Comparison of ENCODE assay signal across 13 cellular contexts in genomic region chr10:78267070-78267469, GRCh38.
DNase-seq lines count a peak whose midpoint lies in the region; TF ChIP-seq lines count a peak whose summit lies in the region.
"Had no signal": no experiment of that assay in that cellular context is flagged by ENCODE, and none has a peak within 500 bp of the region (broad histone marks: within the 10 kb centered on the region; RNA-seq: fewer than 3 reads in every experiment).

No MANE protein-coding gene starts in this region.

- TF ChIP-seq EP300 in neural cell (conservative IDR thresholded peaks at IDR 0.05; ENCODE audit: poor library complexity, severe bottlenecking) = no peak

- no peaks in the 10 kb centered on the region for H3K36me3 Mint-ChIP-seq in progenitor cell of endocrine pancreas (ENCODE audit: insufficient read depth)
- H3K36me3 Mint-ChIP-seq: activated naive CD8-positive, alpha-beta T cell treated with anti-CD3 and anti-CD28 coated beads, Interleukin-2, amount 10 ng/mL, durations not matched to agents 7 days and 5 days had no signal

- no CpG with 5 or more reads among the region's 4 CpGs for WGBS in mesendoderm (ENCODE audit: extremely low coverage, insufficient coverage, low lambda C conversion rate)

- H3K79me1 ChIP-seq in mesendoderm (ENCODE audit: low read length) = no peaks in the 10 kb centered on the region

- H3K9me3 Mint-ChIP-seq in progenitor cell of endocrine pancreas (ENCODE audit: low read depth) = peaks cover 6% of the 10 kb centered on the region

- no peak overlapping the region for H4K5ac ChIP-seq in mesendoderm (ENCODE audit: low read length)

- TF ChIP-seq CTCF in AG10803 (conservative IDR thresholded peaks at IDR 0.05; ENCODE audit: low read length) (no peak), neural cell (IDR thresholded peaks at IDR 0.05; ENCODE audit: poor library complexity, severe bottlenecking) (no peak), progenitor cell of endocrine pancreas (IDR thresholded peaks at IDR 0.05; ENCODE audit: unreplicated experiment) (no peak), vagina (IDR thresholded peaks at IDR 0.05) (no peak)

- H3K9ac ChIP-seq in neural cell (ENCODE audit: low read length) (peak overlapping the region; percentile 10), mesendoderm (ENCODE audit: low read length) (no peak overlapping the region)

- intact Hi-C loops in vagina (cut with DNase I) = no loop called here

- H3K9me2 ChIP-seq in neural cell (ENCODE audit: insufficient read depth, low read length) = no peaks in the 10 kb centered on the region

- H3K4ac ChIP-seq in mesendoderm (ENCODE audit: low read depth, low read length) = no peak overlapping the region

- H2BK5ac ChIP-seq in mesendoderm (ENCODE audit: low read length) = no peak overlapping the region

- H3K18ac ChIP-seq in mesendoderm (ENCODE audit: low read length) = no peak overlapping the region

- peaks cover 2% of the 10 kb centered on the region for H3K27me3 Mint-ChIP-seq in progenitor cell of endocrine pancreas
- H3K27me3 Mint-ChIP-seq: activated naive CD8-positive, alpha-beta T cell treated with anti-CD3 and anti-CD28 coated beads, Interleukin-2, amount 10 ng/mL, durations not matched to agents 7 days and 5 days had no signal

- no peak for TF ChIP-seq POLR2A in vagina (IDR thresholded peaks at IDR 0.05)

- H2BK120ac ChIP-seq in mesendoderm (ENCODE audit: low read depth, low read length) = no peak overlapping the region

- H3K79me2 ChIP-seq in neural cell (replicated peaks; ENCODE audit: insufficient read depth, low read length) (no peaks in the 10 kb centered on the region), mesendoderm (ENCODE audit: control insufficient read depth, insufficient read depth, low read length) (no peaks in the 10 kb centered on the region)

- H3K4me1 Mint-ChIP-seq in progenitor cell of endocrine pancreas (ENCODE audit: low read depth) = peaks cover 17% of the 10 kb centered on the region
- H3K4me1 Mint-ChIP-seq: activated naive CD8-positive, alpha-beta T cell treated with anti-CD3 and anti-CD28 coated beads, Interleukin-2, amount 10 ng/mL, durations not matched to agents 7 days and 5 days had no signal

- H3K4me1 ChIP-seq in vagina = no peaks in the 10 kb centered on the region
- no peaks in the 10 kb centered on the region for H3K4me1 ChIP-seq in mesendoderm (ENCODE audit: control insufficient read depth, low read depth, low read length)

- H4K20me1 ChIP-seq in neural cell (ENCODE audit: insufficient read depth) = no peaks in the 10 kb centered on the region

- no peaks in the 10 kb centered on the region for H3K27me3 ChIP-seq in neural cell (ENCODE audit: insufficient read depth, low read depth, low read length)
- no peaks in the 10 kb centered on the region for H3K27me3 ChIP-seq in vagina
- no peaks in the 10 kb centered on the region for H3K27me3 ChIP-seq in mesendoderm (ENCODE audit: insufficient read depth, low read length, poor library complexity)
- H3K27me3 ChIP-seq: neutrophil, SJSA1 had no signal

- H3K9me3 ChIP-seq in neural cell (ENCODE audit: low read length) = no peaks in the 10 kb centered on the region
- no peaks in the 10 kb centered on the region for H3K9me3 ChIP-seq in vagina
- H3K9me3 ChIP-seq: neutrophil, SJSA1 had no signal

- no peak overlapping the region for H2AFZ ChIP-seq in neural cell (ENCODE audit: low read depth, low read length)

- in situ Hi-C loops in KBM-7 (cut with MboI; ENCODE audit: low pct_unique_long_range_greater_than_20kb, low sequenced_read_pairs) = no loop called here

- H3K36me3 ChIP-seq in neural cell (ENCODE audit: insufficient read depth, low read length) (no peaks in the 10 kb centered on the region), vagina (no peaks in the 10 kb centered on the region), mesendoderm (ENCODE audit: control insufficient read depth, insufficient read depth, low read length) (no peaks in the 10 kb centered on the region)
- H3K36me3 ChIP-seq: neutrophil, SJSA1 had no signal

- H3K4me3 ChIP-seq in AG10803 (ENCODE audit: low read length) (no peak overlapping the region), neural cell (ENCODE audit: low read length) (no peak overlapping the region), vagina (no peak overlapping the region), mesendoderm (ENCODE audit: low read length) (no peak overlapping the region)
- H3K4me3 ChIP-seq: SJSA1 had no signal

- H3K4me3 Mint-ChIP-seq in progenitor cell of endocrine pancreas (ENCODE audit: low read depth) = no peak overlapping the region
- H3K4me3 Mint-ChIP-seq: activated naive CD8-positive, alpha-beta T cell treated with anti-CD3 and anti-CD28 coated beads, Interleukin-2, amount 10 ng/mL, durations not matched to agents 7 days and 5 days had no signal

- no peaks in the 10 kb centered on the region for H3F3A ChIP-seq in neural cell (ENCODE audit: insufficient read depth, low read length, poor library complexity, severe bottlenecking)

- no peak overlapping the region for H3K23ac ChIP-seq in mesendoderm (ENCODE audit: low read length)

- H2BK15ac ChIP-seq in mesendoderm (replicated peaks; ENCODE audit: low read depth) = no peak overlapping the region

- H3K27ac Mint-ChIP-seq in progenitor cell of endocrine pancreas = no peak overlapping the region
- H3K27ac Mint-ChIP-seq: activated naive CD8-positive, alpha-beta T cell treated with anti-CD3 and anti-CD28 coated beads, Interleukin-2, amount 10 ng/mL, durations not matched to agents 7 days and 5 days had no signal

- no peak overlapping the region for H3K56ac ChIP-seq in mesendoderm (ENCODE audit: low read length)

- H3K4me2 ChIP-seq in neural cell (ENCODE audit: low read length) = no peak overlapping the region
- H3K4me2 ChIP-seq in mesendoderm (ENCODE audit: low read length) = no peak overlapping the region

- H4K8ac ChIP-seq in mesendoderm (ENCODE audit: low read depth, low read length) = no peak overlapping the region

- no peak for TF ChIP-seq RAD21 in neural cell (conservative IDR thresholded peaks at IDR 0.05)

- no peak overlapping the region for H2AK5ac ChIP-seq in mesendoderm (ENCODE audit: low read length)

- peak overlapping the region; percentile 47 for H3K27ac ChIP-seq in cingulate gyrus (ENCODE audit: low read depth, low read length)
- no peak overlapping the region for H3K27ac ChIP-seq in neural cell (ENCODE audit: low read length)
- H3K27ac ChIP-seq in vagina = no peak overlapping the region
- H3K27ac ChIP-seq in mesendoderm (ENCODE audit: low read depth, low read length) = no peak overlapping the region
- H3K27ac ChIP-seq: neutrophil, SJSA1 had no signal

- DNase-seq in AG10803 (ENCODE audit: low read depth) = peak; percentile 39
- peak; percentile 12 for DNase-seq in KBM-7
- DNase-seq in DMS114 treated with DMSO at 0.1 percent for 48 hours (lab: John Stamatoyannopoulos, UW; ENCODE audit: unreplicated experiment) = no peak
- DNase-seq in progenitor cell of endocrine pancreas (ENCODE audit: low spot score, unreplicated experiment) = no peak
- no peak for DNase-seq in vagina (ENCODE audit: extremely low spot score in 2 of 2)
- no peak for DNase-seq in mesendoderm
- DNase-seq: activated CD8-positive, alpha-beta memory T cell treated with anti-CD3 and anti-CD28 coated beads, Interleukin-2, amount 50 U/mL, for 4 hours; activated naive CD8-positive, alpha-beta T cell treated with anti-CD3 and anti-CD28 coated beads, Interleukin-2, amount 10 ng/mL, durations not matched to agents 7 days and 5 days; C1 segment of cervical spinal cord had no signal

TF ChIP-seq in neural cell, 6 proteins besides CTCF, POLR2A, EP300 and RAD21:
- TF ChIP-seq EZH2 (IDR thresholded peaks at IDR 0.05; ENCODE audit: borderline replicate concordance, insufficient read depth, low read length, poor library complexity, severe bottlenecking) (no peak), REST (IDR thresholded peaks at IDR 0.05; ENCODE audit: borderline replicate concordance) (no peak)

Comparison
In these comparisons a context has a peak if more than half of its experiments do, and no peak if none do; other contexts are left out.
1. DNase-seq: peak in AG10803 (single experiment) and KBM-7 (single experiment); none in DMS114 treated with DMSO at 0.1 percent for 48 hours (single experiment), progenitor cell of endocrine pancreas (single experiment), vagina (0 of 2) and mesendoderm (single experiment).